In the genomic region with DNA sequence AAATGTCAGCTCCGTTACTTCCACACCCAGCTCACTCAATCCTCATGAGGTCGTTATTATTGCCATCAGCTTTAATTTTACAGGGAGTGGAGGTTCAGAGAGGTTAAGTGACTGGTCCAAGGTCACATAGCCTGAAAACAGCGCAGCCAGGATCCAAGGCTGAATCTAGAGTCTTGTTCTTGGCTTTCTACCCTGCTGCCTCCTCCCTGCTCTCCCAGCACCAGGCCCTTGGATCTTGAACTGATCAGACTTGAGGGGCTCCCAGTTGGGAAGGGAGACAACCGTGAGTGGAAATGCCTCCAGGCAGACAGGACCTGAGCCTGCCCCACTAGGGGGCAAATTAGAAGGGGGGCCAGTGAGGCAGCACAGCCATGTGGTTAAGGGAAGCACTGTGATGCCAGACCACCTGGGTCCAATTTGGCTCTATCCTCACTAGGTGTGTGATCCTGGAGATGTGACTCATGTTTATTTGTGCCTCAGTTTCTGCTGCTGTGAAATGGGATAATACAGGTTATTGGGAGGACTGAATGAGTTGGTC, we compare ENCODE assay signal across 15 cellular contexts.
DNase-seq lines count a peak whose midpoint lies in the region; ATAC-seq and TF ChIP-seq lines count a peak whose summit lies in the region.
"Had no signal": no experiment of that assay in that cellular context is flagged by ENCODE, and none has a peak within 500 bp of the region (broad histone marks: within the 10 kb centered on the region; RNA-seq: fewer than 3 reads in every experiment).

No MANE protein-coding gene starts in this region.

- peaks cover 58% of the 10 kb centered on the region for H3K4me1 ChIP-seq in PC-3 (ENCODE audit: insufficient read depth, low read length)
- H3K4me1 ChIP-seq in naive thymus-derived CD4-positive, alpha-beta T cell (ENCODE audit: control insufficient read depth in 2 of 2, insufficient read depth in 2 of 2, low read length in 2 of 2): no peaks in the 10 kb centered on the region

- intact Hi-C loops in natural killer cell (cut with micrococcal nuclease): no loop called here
- intact Hi-C loops in PC-3 (cut with micrococcal nuclease): loop anchor here (5.0 kb wide), 1 partner anchor 52 kb away; no protein-coding TSS in a partner anchor
- intact Hi-C loops in naive thymus-derived CD4-positive, alpha-beta T cell (cut with micrococcal nuclease): loop anchor here in 1 of 2 donors (10.0 kb wide), 1 partner anchor 1150 kb away; no protein-coding TSS in a partner anchor

- no peaks in the 10 kb centered on the region for H3K36me3 Mint-ChIP-seq in natural killer cell treated with Interleukin-12 subunit alpha and Interleukin-12 subunit beta and Interleukin-15 and Interleukin-18, amount 100 ng/mL, for 72 hours
- H3K36me3 Mint-ChIP-seq in natural killer cell: no peaks in the 10 kb centered on the region
- H3K36me3 Mint-ChIP-seq in chondrocyte (ENCODE audit: low read depth): no peaks in the 10 kb centered on the region
- H3K36me3 Mint-ChIP-seq in naive thymus-derived CD4-positive, alpha-beta T cell: no peaks in the 10 kb centered on the region
- H3K36me3 Mint-ChIP-seq: CD8-positive, alpha-beta T cell; IgD-negative memory B cell had no signal

- DNase-seq in natural killer cell treated with Interleukin-12 subunit alpha and Interleukin-12 subunit beta and Interleukin-15 and Interleukin-18, amount 100 ng/mL, for 72 hours (ENCODE audit: low spot score): no peak
- no peak for DNase-seq in natural killer cell
- no peak for DNase-seq in PC-3
- DNase-seq in chondrocyte (ENCODE audit: low spot score): peak; percentile 43
- no peak for DNase-seq in naive thymus-derived CD4-positive, alpha-beta T cell
- DNase-seq: 8988T; CD8-positive, alpha-beta T cell; DMS 273 treated with DMSO at 0.1 percent for 48 hours; H9; KG1 had no signal

- BruUV-seq in PC-3 (replicated peaks; lab: Mats Ljungman, UMichigan): no TSS peak

- H2AFZ ChIP-seq in PC-3 (ENCODE audit: low read length): no peak overlapping the region

- CTCF ChIA-PET in PC-3 (lab: Charles Lee): no interaction called here
- CTCF ChIA-PET in naive thymus-derived CD4-positive, alpha-beta T cell (lab: Charles Lee): no interaction called here

- no peaks in the 10 kb centered on the region for H3K36me3 ChIP-seq in PC-3 (ENCODE audit: low read depth, low read length)
- H3K36me3 ChIP-seq in naive thymus-derived CD4-positive, alpha-beta T cell (ENCODE audit: control insufficient read depth in 2 of 3, insufficient read depth in 3 of 3, low read length in 3 of 3): no peaks in the 10 kb centered on the region
- H3K36me3 ChIP-seq: BLaER1 treated with 17β-estradiol and CSF1 and Interleukin-3, amounts not matched to agents 10 nM and 100 nM had no signal

- H3K4me1 Mint-ChIP-seq in natural killer cell treated with Interleukin-12 subunit alpha and Interleukin-12 subunit beta and Interleukin-15 and Interleukin-18, amount 100 ng/mL, for 72 hours (ENCODE audit: low read depth in 2 of 2): peaks cover 26 to 47% of the 10 kb centered on the region in 2 donors
- peaks cover 16 to 35% of the 10 kb centered on the region in 2 donors for H3K4me1 Mint-ChIP-seq in natural killer cell
- peaks cover 35% of the 10 kb centered on the region for H3K4me1 Mint-ChIP-seq in chondrocyte (ENCODE audit: low read depth)
- peaks cover 0 to 21% (median under 1%) of the 10 kb centered on the region in 7 donors for H3K4me1 Mint-ChIP-seq in naive thymus-derived CD4-positive, alpha-beta T cell
- H3K4me1 Mint-ChIP-seq: B cell had no signal

- no peaks in the 10 kb centered on the region for H3K79me2 ChIP-seq in PC-3 (ENCODE audit: low read length)

- H3K9ac ChIP-seq in PC-3 (ENCODE audit: low read length): no peak overlapping the region
- H3K9ac ChIP-seq: BLaER1 treated with 17β-estradiol and CSF1 and Interleukin-3, amounts not matched to agents 10 nM and 100 nM had no signal

- no peaks in the 10 kb centered on the region for H3K9me3 Mint-ChIP-seq in natural killer cell treated with Interleukin-12 subunit alpha and Interleukin-12 subunit beta and Interleukin-15 and Interleukin-18, amount 100 ng/mL, for 72 hours
- no peaks in the 10 kb centered on the region for H3K9me3 Mint-ChIP-seq in natural killer cell
- H3K9me3 Mint-ChIP-seq in chondrocyte (ENCODE audit: low read depth): no peaks in the 10 kb centered on the region
- H3K9me3 Mint-ChIP-seq in naive thymus-derived CD4-positive, alpha-beta T cell: no peaks in the 10 kb centered on the region
- H3K9me3 Mint-ChIP-seq: CD8-positive, alpha-beta T cell; H9 had no signal

- H3K27ac Mint-ChIP-seq in natural killer cell treated with Interleukin-12 subunit alpha and Interleukin-12 subunit beta and Interleukin-15 and Interleukin-18, amount 100 ng/mL, for 72 hours: peak overlapping the region; percentile 66 to 75
- H3K27ac Mint-ChIP-seq in natural killer cell (no peak overlapping the region), chondrocyte (ENCODE audit: unreplicated experiment) (no peak overlapping the region)
- no peak overlapping the region for H3K27ac Mint-ChIP-seq in naive thymus-derived CD4-positive, alpha-beta T cell
- H3K27ac Mint-ChIP-seq: B cell; CD8-positive, alpha-beta T cell; H9 had no signal

- TF ChIP-seq CTCF in natural killer cell (IDR thresholded peaks at IDR 0.05): no peak
- TF ChIP-seq CTCF in PC-3 (conservative IDR thresholded peaks at IDR 0.05; ENCODE audit: low read depth, low read length): no peak
- TF ChIP-seq CTCF in chondrocyte (IDR thresholded peaks at IDR 0.05): no peak

- no peaks in the 10 kb centered on the region for H3K9me3 ChIP-seq in PC-3 (ENCODE audit: low read length)
- no peaks in the 10 kb centered on the region for H3K9me3 ChIP-seq in naive thymus-derived CD4-positive, alpha-beta T cell (ENCODE audit: control insufficient read depth in 2 of 3, low read length in 3 of 3)
- H3K9me3 ChIP-seq: BLaER1 treated with 17β-estradiol and CSF1 and Interleukin-3, amounts not matched to agents 10 nM and 100 nM had no signal

- H3K9me2 ChIP-seq in PC-3 (replicated peaks; ENCODE audit: low read length): no peaks in the 10 kb centered on the region

- H3K27ac ChIP-seq in PC-3 (ENCODE audit: low read length): peak overlapping the region; percentile 46
- no peak overlapping the region for H3K27ac ChIP-seq in naive thymus-derived CD4-positive, alpha-beta T cell (ENCODE audit: low read depth, low read length)
- H3K27ac ChIP-seq: BLaER1 treated with 17β-estradiol and CSF1 and Interleukin-3, amounts not matched to agents 10 nM and 100 nM had no signal

- peaks cover 19 to 24% of the 10 kb centered on the region in 2 donors for H3K27me3 Mint-ChIP-seq in natural killer cell treated with Interleukin-12 subunit alpha and Interleukin-12 subunit beta and Interleukin-15 and Interleukin-18, amount 100 ng/mL, for 72 hours
- peaks cover 39 to 41% of the 10 kb centered on the region in 2 donors for H3K27me3 Mint-ChIP-seq in natural killer cell (ENCODE audit: low read depth in 2 of 2)
- H3K27me3 Mint-ChIP-seq in chondrocyte (ENCODE audit: low read depth): no peaks in the 10 kb centered on the region
- H3K27me3 Mint-ChIP-seq in naive thymus-derived CD4-positive, alpha-beta T cell: peaks cover 0 to 9% (median 0%) of the 10 kb centered on the region in 5 donors

- no peaks in the 10 kb centered on the region for H3F3A ChIP-seq in PC-3 (ENCODE audit: low read length, unreplicated experiment)

- H3K27me3 ChIP-seq in PC-3 (ENCODE audit: low read length): no peaks in the 10 kb centered on the region
- no peaks in the 10 kb centered on the region for H3K27me3 ChIP-seq in naive thymus-derived CD4-positive, alpha-beta T cell (ENCODE audit: control insufficient read depth in 2 of 2, insufficient read depth in 2 of 2, low read length in 2 of 2)
- H3K27me3 ChIP-seq: BLaER1 treated with 17β-estradiol and CSF1 and Interleukin-3, amounts not matched to agents 10 nM and 100 nM had no signal

- no peak overlapping the region for H3K4me3 ChIP-seq in PC-3 (ENCODE audit: low read length)
- no peak overlapping the region for H3K4me3 ChIP-seq in naive thymus-derived CD4-positive, alpha-beta T cell (ENCODE audit: low read length)
- H3K4me3 ChIP-seq: BLaER1 treated with 17β-estradiol and CSF1 and Interleukin-3, amounts not matched to agents 10 nM and 100 nM had no signal

- H4K20me1 ChIP-seq in PC-3 (ENCODE audit: low read length): no peaks in the 10 kb centered on the region
- H4K20me1 ChIP-seq: BLaER1 treated with 17β-estradiol and CSF1 and Interleukin-3, amounts not matched to agents 10 nM and 100 nM had no signal

- H3K4me2 ChIP-seq in PC-3 (ENCODE audit: low read length): peak overlapping the region; percentile 31

- no peak for ATAC-seq in natural killer cell treated with Interleukin-12 subunit alpha and Interleukin-12 subunit beta and Interleukin-15 and Interleukin-18, amount 100 ng/mL, for 72 hours
- ATAC-seq in natural killer cell (no peak), PC-3 (no peak), GM19395 (IDR thresholded peaks at IDR 0.05; ENCODE audit: unreplicated experiment) (no peak), GM18517 (IDR thresholded peaks at IDR 0.05; ENCODE audit: unreplicated experiment) (no peak)
- no peak for ATAC-seq in naive thymus-derived CD4-positive, alpha-beta T cell
- ATAC-seq: CD8-positive, alpha-beta T cell had no signal

- POLR2A ChIA-PET in PC-3 (lab: Charles Lee; ENCODE audit: unreplicated experiment): no interaction called here
- POLR2A ChIA-PET in naive thymus-derived CD4-positive, alpha-beta T cell (lab: Charles Lee): no interaction called here

- no peak overlapping the region for H3K4me3 Mint-ChIP-seq in natural killer cell treated with Interleukin-12 subunit alpha and Interleukin-12 subunit beta and Interleukin-15 and Interleukin-18, amount 100 ng/mL, for 72 hours
- H3K4me3 Mint-ChIP-seq in natural killer cell (no peak overlapping the region), chondrocyte (ENCODE audit: unreplicated experiment) (no peak overlapping the region)
- H3K4me3 Mint-ChIP-seq in naive thymus-derived CD4-positive, alpha-beta T cell: no peak overlapping the region
- H3K4me3 Mint-ChIP-seq: B cell; CD8-positive, alpha-beta T cell; H9; IgD-negative memory B cell had no signal

Comparison
In these comparisons a context has a peak if more than half of its experiments do, and no peak if none do; other contexts are left out.
1. H3K27ac Mint-ChIP-seq: peak in natural killer cell treated with Interleukin-12 subunit alpha and Interleukin-12 subunit beta and Interleukin-15 and Interleukin-18, amount 100 ng/mL, for 72 hours (2 of 2); none in natural killer cell (0 of 2), chondrocyte (single experiment) and naive thymus-derived CD4-positive, alpha-beta T cell (0 of 9).